8 cellular contexts compared by ENCODE assay signal in genomic region chr1:161621181-161622000, GRCh38. TPM values are rescaled to one million over a fixed set of nuclear protein-coding genes. Genes with fewer than 3 reads are reported as not detected.
DNase-seq lines count a peak whose midpoint lies in the region; ATAC-seq and TF ChIP-seq lines count a peak whose summit lies in the region.
"Not testable (repeated sequence)": the region's sequence is repeated elsewhere in the genome, so short reads cannot be mapped to it uniquely, and the experiment has no call there.

No MANE protein-coding gene starts in this region.

- not testable (repeated sequence) for TF ChIP-seq CTCF in coronary artery (IDR thresholded peaks at IDR 0.05); suprapubic skin (IDR thresholded peaks at IDR 0.05)

- H3K27me3 ChIP-seq in suprapubic skin = not testable (repeated sequence)

- not testable (repeated sequence) for H3K36me3 ChIP-seq in suprapubic skin

- not testable (repeated sequence) for H3K4me1 ChIP-seq in suprapubic skin

- WGBS in suprapubic skin = 2% methylated on average over 41 of the region's 41 CpGs

- H3K27ac ChIP-seq in coronary artery = not testable (repeated sequence)
- H3K27ac ChIP-seq in suprapubic skin = peak overlapping the region; percentile 60

- not testable (repeated sequence) for H3K9me3 ChIP-seq in suprapubic skin

- H3K4me3 ChIP-seq in coronary artery = peak overlapping the region; percentile 52
- H3K4me3 ChIP-seq in suprapubic skin = peak overlapping the region; percentile 46

- TF ChIP-seq EP300 in suprapubic skin (IDR thresholded peaks at IDR 0.05) = not testable (repeated sequence)

- DNase-seq in GM04504 (ENCODE audit: low read depth) (peak; percentile 48), NCI-H748 (lab: John Stamatoyannopoulos, UW; ENCODE audit: unreplicated experiment) (peak; percentile 77), coronary artery (ENCODE audit: low spot score) (peak; percentile 77), iPS-NIHi11 (ENCODE audit: low spot score) (peak; percentile 63), renal cortical epithelial cell (ENCODE audit: low read depth) (peak; percentile 64), suprapubic skin (ENCODE audit: low spot score in 2 of 2) (peak in 1 of 2 donors; percentile 68)
- peak; percentile 10 to 52 for DNase-seq in activated CD8-positive, alpha-beta memory T cell treated with anti-CD3 and anti-CD28 coated beads for 1 hour (ENCODE audit: extremely low read depth in 1 of 2, low read depth in 1 of 2)

- peak; percentile 44 for ATAC-seq in HG02678 (IDR thresholded peaks at IDR 0.05; ENCODE audit: unreplicated experiment)

- not testable (repeated sequence) for TF ChIP-seq POLR2A in suprapubic skin (IDR thresholded peaks at IDR 0.05)

RNA-seq across cellular contexts. Expression of gene FCGR3B, which starts 9.6 kb away (rescaled TPM):
- total RNA-seq in renal cortical epithelial cell = not detected in 2 replicates
- 10 to 100 TPM in 1 of 4 donors, 1 to 10 TPM in 2, under 1 TPM in 1; 0.97 to 10.4 (median 1.8) TPM for total RNA-seq in suprapubic skin

RNA-seq across cellular contexts. Expression of gene FCGR2B, which starts 41.6 kb away (rescaled TPM):
- not detected in 2 replicates for total RNA-seq in renal cortical epithelial cell
- total RNA-seq in suprapubic skin = 1 to 10 TPM; 5.3 to 9.1 (median 6.0) TPM
